Comparison of ENCODE assay signal across 9 cellular contexts in genomic region chr1:42684139-42684538, GRCh38. TPM values are rescaled to one million over a fixed set of nuclear protein-coding genes. Genes with fewer than 3 reads are reported as not detected.
DNase-seq lines count a peak whose midpoint lies in the region; ATAC-seq, FAIRE-seq and TF ChIP-seq lines count a peak whose summit lies in the region.
"Had no signal": no experiment of that assay in that cellular context is flagged by ENCODE, and none has a peak within 500 bp of the region (broad histone marks: within the 10 kb centered on the region; RNA-seq: fewer than 3 reads in every experiment).

No MANE protein-coding gene starts in this region.

- no peak overlapping the region for H3K27ac Mint-ChIP-seq in astrocyte (ENCODE audit: unreplicated experiment)

- H3K9ac ChIP-seq in astrocyte (ENCODE audit: low read length), result peak overlapping the region; percentile 92

- peaks cover 62% of the 10 kb centered on the region for H4K20me1 ChIP-seq in astrocyte (ENCODE audit: insufficient read depth, low read length)

- no peak for ATAC-seq in aorta (ENCODE audit: low FRiP score)

- peaks cover 7% of the 10 kb centered on the region for H3K36me3 Mint-ChIP-seq in astrocyte (ENCODE audit: low read depth, unreplicated experiment)

- 0 to 3% methylated on average over 1 to 5 of the region's 5 CpGs for WGBS in mesodermal cell (ENCODE audit: insufficient coverage in 2 of 2), 2 experiments
- 37 to 54% (median 49%) methylated on average over 5 of the region's 5 CpGs for whole genome bisulfite sequencing in adrenal gland, 4 donors
- 51 to 55% methylated on average over 5 of the region's 5 CpGs for WGBS in aorta, 2 donors

- intact Hi-C loops in adrenal gland (cut with DNase I), result no loop called here
- intact Hi-C loops in aorta (cut with DNase I), result loop anchor here (5.0 to 10.0 kb wide), 3 partner anchors 161 to 347 kb away; partner anchors contain the start of genes FOXJ3 (in 1 of the 2), PPCS (in 1 of the 2), ZMYND12 (in 1 of the 2) and ZNF691 (in 1 of the 2)

- peak overlapping the region; percentile 85 for H3K4me3 ChIP-seq in GM06990 (replicated peaks; ENCODE audit: low read depth, low read length)
- peak overlapping the region; percentile 90 for H3K4me3 ChIP-seq in astrocyte (ENCODE audit: insufficient read depth, low read depth, low read length)
- peak overlapping the region; percentile 77 for H3K4me3 ChIP-seq in mesodermal cell (ENCODE audit: extremely low read depth, insufficient read depth, low read length, poor library complexity, severe bottlenecking)
- peak overlapping the region in 1 of 4 donors; percentile 95 for H3K4me3 ChIP-seq in adrenal gland
- no peak overlapping the region for H3K4me3 ChIP-seq in aorta (ENCODE audit: low read length in 2 of 2)

- no peak for TF ChIP-seq POLR2A in adrenal gland (IDR thresholded peaks at IDR 0.05)

- DNase-seq in GM06990 (ENCODE audit: extremely low read depth, insufficient read length) (no peak), NCI-H2227 (lab: John Stamatoyannopoulos, UW; ENCODE audit: unreplicated experiment) (peak; percentile 41), astrocyte (ENCODE audit: low read depth) (no peak), adrenal gland (no peak), globus pallidus (ENCODE audit: low spot score) (no peak), A172 (ENCODE audit: low spot score) (no peak), aorta (no peak)

- H3K4me2 ChIP-seq in astrocyte (ENCODE audit: low read length), result peak overlapping the region; percentile 86

- peaks cover 79% of the 10 kb centered on the region for H3K79me2 ChIP-seq in astrocyte (ENCODE audit: insufficient read depth, low read length)

- FAIRE-seq in astrocyte (lab: Jason Lieb, UNC), result no peak

- H3K9me3 ChIP-seq in astrocyte (ENCODE audit: insufficient read depth, low read depth, low read length) (no peaks in the 10 kb centered on the region), mesodermal cell (ENCODE audit: control insufficient read depth, low read length) (no peaks in the 10 kb centered on the region), adrenal gland (replicated peaks in 1 of 3) (no peaks in the 10 kb centered on the region), aorta (ENCODE audit: control insufficient read depth, low read length) (no peaks in the 10 kb centered on the region)

- H3K4me1 ChIP-seq in astrocyte (ENCODE audit: insufficient read depth, low read length) (peaks cover 21% of the 10 kb centered on the region), mesodermal cell (ENCODE audit: control insufficient read depth, insufficient read depth, low read length, poor library complexity, severe bottlenecking) (peaks cover 15% of the 10 kb centered on the region), adrenal gland (replicated peaks in 1 of 2) (peaks cover 15 to 66% of the 10 kb centered on the region in 2 donors), aorta (ENCODE audit: control insufficient read depth in 1 of 2, insufficient read depth in 2 of 2, low read length in 2 of 2) (peaks cover 8 to 11% of the 10 kb centered on the region in 2 donors)

- H3K9me3 Mint-ChIP-seq in astrocyte (ENCODE audit: unreplicated experiment), result no peaks in the 10 kb centered on the region

- H3K4me1 Mint-ChIP-seq in astrocyte (ENCODE audit: low read depth, unreplicated experiment), result peaks cover 34% of the 10 kb centered on the region

- no peak for TF ChIP-seq CTCF in GM06990 (IDR thresholded peaks at IDR 0.05; ENCODE audit: insufficient read depth, low read length, poor library complexity, severe bottlenecking)
- no peak for TF ChIP-seq CTCF in astrocyte (IDR thresholded peaks at IDR 0.05; ENCODE audit: insufficient read depth, low read depth, low read length)
- TF ChIP-seq CTCF in adrenal gland (IDR thresholded peaks at IDR 0.05), result no peak

- H3K36me3 ChIP-seq in GM06990 (ENCODE audit: control insufficient read depth, insufficient read depth, low read length) (no peaks in the 10 kb centered on the region), astrocyte (ENCODE audit: insufficient read depth, low read length) (peaks cover 14% of the 10 kb centered on the region), mesodermal cell (ENCODE audit: control insufficient read depth, insufficient read depth, low read length) (peaks cover 60% of the 10 kb centered on the region), adrenal gland (replicated peaks in 1 of 2) (no peaks in the 10 kb centered on the region), aorta (ENCODE audit: control insufficient read depth in 1 of 2, insufficient read depth in 2 of 2, low read length in 1 of 2) (peaks cover 0 to 2% of the 10 kb centered on the region in 2 donors)

- H3K27me3 ChIP-seq in GM06990 (replicated peaks; ENCODE audit: control insufficient read depth, insufficient read depth, low read length), result no peaks in the 10 kb centered on the region
- no peaks in the 10 kb centered on the region for H3K27me3 ChIP-seq in astrocyte (ENCODE audit: insufficient read depth, low read length)
- no peaks in the 10 kb centered on the region for H3K27me3 ChIP-seq in adrenal gland
- no peaks in the 10 kb centered on the region for H3K27me3 ChIP-seq in aorta (ENCODE audit: control insufficient read depth in 1 of 2, insufficient read depth in 2 of 2, low read length in 1 of 2)

- H2AFZ ChIP-seq in astrocyte (ENCODE audit: low read depth, low read length), result no peak overlapping the region

- H3K4me3 Mint-ChIP-seq in astrocyte (ENCODE audit: unreplicated experiment), result peak overlapping the region; percentile 94

- no peaks in the 10 kb centered on the region for H3K27me3 Mint-ChIP-seq in astrocyte (ENCODE audit: low read depth, unreplicated experiment)

- H3K27ac ChIP-seq in astrocyte (ENCODE audit: low read depth, low read length) (no peak overlapping the region), mesodermal cell (ENCODE audit: low read depth, low read length, severe bottlenecking) (no peak overlapping the region), adrenal gland (no peak overlapping the region), aorta (ENCODE audit: low read depth in 1 of 2, low read length in 2 of 2) (no peak overlapping the region)

RNA-seq across cellular contexts. Expression of gene YBX1, which starts 1.9 kb away (rescaled TPM):
- total RNA-seq in astrocyte (744 and 872 TPM in 2 replicates), adrenal gland (100 to 1,000 TPM; 281 to 430 (median 338) TPM), aorta (100 to 1,000 TPM; 393 to 498 TPM)
- 1,107 TPM for polyA plus RNA-seq in mesodermal cell (2013, experiment 1 of 2)
- 1,136 TPM for polyA plus RNA-seq in mesodermal cell (2013, experiment 2 of 2)
- polyA plus RNA-seq in adrenal gland (100 to 1,000 TPM; 285 to 995 (median 300) TPM), aorta (1,000 to 10,000 TPM in 1 of 2 donors, 100 to 1,000 TPM in 1; 816 to 1,633 TPM)
- 744 and 821 TPM in 2 replicates for total RNA-seq in A172 (2014; rRNA removed; shearing (Covaris generic))

RNA-seq across cellular contexts. Expression of gene PPIH, which starts 25.9 kb away (rescaled TPM):
- total RNA-seq in astrocyte (23.5 and 28.5 TPM in 2 replicates), adrenal gland (10 to 100 TPM; 17.5 to 36.1 (median 26.8) TPM), aorta (10 to 100 TPM; 14.1 to 16.4 TPM)
- polyA plus RNA-seq in mesodermal cell (2013, experiment 1 of 2), result 47.3 TPM
- polyA plus RNA-seq in mesodermal cell (2013, experiment 2 of 2), result 40.1 TPM
- polyA plus RNA-seq in adrenal gland (10 to 100 TPM; 19.6 to 41.7 (median 39.3) TPM), aorta (10 to 100 TPM; 24.0 to 32.5 TPM)
- total RNA-seq in A172 (2014; rRNA removed; shearing (Covaris generic)), result 74.9 and 114 TPM in 2 replicates

RNA-seq across cellular contexts. Expression of gene CLDN19, which starts 55.9 kb away (rescaled TPM):
- total RNA-seq in astrocyte, result 0.11 TPM in 1 of 2 replicates, not detected in the other
- polyA plus RNA-seq in mesodermal cell (2013, experiment 1 of 2), result 1.9 TPM
- 1.1 TPM for polyA plus RNA-seq in mesodermal cell (2013, experiment 2 of 2)
- under 1 TPM in 1 of 8 donors, not detected in 7; 0.91 TPM for total RNA-seq in adrenal gland
- under 1 TPM in 1 of 3 donors, not detected in 2; 0.20 TPM for polyA plus RNA-seq in adrenal gland
- not detected in 2 replicates for total RNA-seq in A172 (2014; rRNA removed; shearing (Covaris generic))
- total RNA-seq in aorta, result under 1 TPM; 0.39 to 0.94 TPM
- polyA plus RNA-seq in aorta, result not detected
- total RNA-seq: T-helper 2 cell treated with Interferon-gamma antibody and Interleukin-4, amounts not matched to agents 100 ng/mL and 5 ng/mL, for 36 hours had no signal

Comparison
In these comparisons a context has a peak if more than half of its experiments do, and no peak if none do; other contexts are left out.
1. H3K4me3 ChIP-seq: peak in GM06990 (single experiment), astrocyte (single experiment) and mesodermal cell (single experiment); none in aorta (0 of 2).
2. intact Hi-C loops: an anchor here in aorta (5.0 to 10.0 kb wide); none called in adrenal gland.